In the genomic region with DNA sequence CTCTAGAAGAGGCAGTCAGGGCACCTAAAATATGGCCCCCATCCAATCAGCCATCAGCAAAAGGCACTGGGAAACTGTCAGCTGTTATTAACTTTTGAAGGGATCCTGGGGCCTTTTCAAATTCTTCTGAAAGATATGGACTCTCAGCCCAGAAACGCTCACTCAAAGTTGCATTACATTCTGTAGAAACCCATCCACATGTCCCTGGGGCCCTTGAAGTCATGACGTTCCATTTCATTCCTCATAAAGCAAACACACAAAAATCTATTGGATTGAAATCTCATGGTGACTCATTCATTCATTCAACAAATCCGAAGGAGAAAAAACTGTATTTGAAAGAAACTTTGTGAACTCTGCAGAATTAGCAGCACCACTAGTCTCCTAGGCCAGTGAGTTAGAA, we compare ENCODE assay signal across 22 cellular contexts.
DNase-seq lines count a peak whose midpoint lies in the region; ATAC-seq and TF ChIP-seq lines count a peak whose summit lies in the region.
"Had no signal": no experiment of that assay in that cellular context is flagged by ENCODE, and none has a peak within 500 bp of the region (broad histone marks: within the 10 kb centered on the region; RNA-seq: fewer than 3 reads in every experiment).

No MANE protein-coding gene starts in this region.

- DNase-seq in AG20443 (ENCODE audit: low spot score): peak; percentile 52
- DNase-seq in NCI-H460 (ENCODE audit: extremely low read depth, low read depth): peak; percentile 9
- DNase-seq in cardiac fibroblast (ENCODE audit: low read depth in 2 of 2): peak; percentile 70 to 93
- DNase-seq in hepatic stellate cell (ENCODE audit: low spot score): peak; percentile 84
- no peak for DNase-seq in activated CD4-positive, alpha-beta T cell treated with anti-CD3 and anti-CD28 coated beads for 1 hour
- no peak for DNase-seq in NK-92 (lab: John Stamatoyannopoulos, UW; ENCODE audit: unreplicated experiment)
- no peak for DNase-seq in mucosa of descending colon
- DNase-seq: activated naive CD4-positive, alpha-beta T cell treated with Interleukin-2 at 50 U/mL for 16 hours; activated T-cell treated with anti-CD3 and anti-CD28 coated beads, Interleukin-2, amount 50 U/mL, for 48 hours; amygdala; CD4-positive, alpha-beta memory T cell; colonic mucosa; DMS 273 treated with DMSO at 0.1 percent for 48 hours; GDM1; NCI-H1694; NCI-H2171 treated with DMSO at 0.1 percent for 48 hours; NCI-H526 treated with DMSO at 0.1 percent for 48 hours; Right ventricle myocardium superior; testis had no signal

- no peaks in the 10 kb centered on the region for H3K4me1 ChIP-seq in mucosa of descending colon (ENCODE audit: low read depth)
- H3K4me1 ChIP-seq: colonic mucosa, testis, vagina had no signal

- H3K4me3 ChIP-seq in cardiac fibroblast (replicated peaks in 1 of 2; ENCODE audit: low read depth in 2 of 2, low read length in 2 of 2): no peak overlapping the region
- H3K4me3 ChIP-seq in mucosa of descending colon: no peak overlapping the region
- H3K4me3 ChIP-seq: colonic mucosa, hepatocyte, testis, vagina had no signal

- intact Hi-C loops in mucosa of descending colon (cut with DNase I, micrococcal nuclease): no loop called here

- TF ChIP-seq CTCF in cardiac fibroblast (IDR thresholded peaks at IDR 0.05; ENCODE audit: low read depth, low read length) (no peak), mucosa of descending colon (IDR thresholded peaks at IDR 0.05) (no peak)

- ATAC-seq in mucosa of descending colon: no peak
- no peak for ATAC-seq in GM18907 (IDR thresholded peaks at IDR 0.05; ENCODE audit: unreplicated experiment)

- H3K9me3 ChIP-seq in mucosa of descending colon: no peaks in the 10 kb centered on the region
- H3K9me3 ChIP-seq: colonic mucosa, testis, vagina had no signal

- H3K36me3 ChIP-seq in mucosa of descending colon (ENCODE audit: low read depth): no peaks in the 10 kb centered on the region
- H3K36me3 ChIP-seq: colonic mucosa, vagina had no signal

Comparison
In these comparisons a context has a peak if more than half of its experiments do, and no peak if none do; other contexts are left out.
1. DNase-seq: peak in AG20443 (single experiment), NCI-H460 (single experiment), cardiac fibroblast (2 of 2) and hepatic stellate cell (single experiment); none in activated CD4-positive, alpha-beta T cell treated with anti-CD3 and anti-CD28 coated beads for 1 hour (single experiment), NK-92 (single experiment) and mucosa of descending colon (0 of 3).